In genomic region chr7:105020926-105021325, GRCh38 we compare ENCODE assay signal across 8 cellular contexts. TPM values are rescaled to one million over a fixed set of nuclear protein-coding genes. Genes with fewer than 3 reads are reported as not detected.
A peak's percentile ranks its signal among the peaks of the same experiment; 100 is the strongest.
DNase-seq lines count a peak whose midpoint lies in the region; ATAC-seq, FAIRE-seq and TF ChIP-seq lines count a peak whose summit lies in the region.

No MANE protein-coding gene starts in this region.

- intact Hi-C loops in CD14-positive monocyte (cut with micrococcal nuclease) = no loop called here
- intact Hi-C loops in naive thymus-derived CD4-positive, alpha-beta T cell (cut with micrococcal nuclease) = loop anchor here in 1 of 2 donors (1.0 kb wide), 1 partner anchor 9 kb away; no protein-coding TSS in a partner anchor

- H3K27ac ChIP-seq in naive thymus-derived CD4-positive, alpha-beta T cell (ENCODE audit: low read depth, low read length) = no peak overlapping the region
- H3K27ac ChIP-seq in suprapubic skin = no peak overlapping the region

- peak; percentile 50 for FAIRE-seq in GM12892 (lab: Jason Lieb, UNC)

- TF ChIP-seq CTCF in CD14-positive monocyte (IDR thresholded peaks at IDR 0.05) (no peak), WTC11 (IDR thresholded peaks at IDR 0.05) (no peak), suprapubic skin (IDR thresholded peaks at IDR 0.05) (no peak)

- H3K4me1 ChIP-seq in naive thymus-derived CD4-positive, alpha-beta T cell (ENCODE audit: control insufficient read depth in 2 of 2, insufficient read depth in 2 of 2, low read length in 2 of 2) = peaks cover 52 to 54% of the 10 kb centered on the region in 2 donors
- peaks cover 92% of the 10 kb centered on the region for H3K4me1 ChIP-seq in suprapubic skin

- DNase-seq in CD14-positive monocyte (ENCODE audit: low spot score) = no peak
- DNase-seq in GM12892 (ENCODE audit: insufficient read length) = no peak
- DNase-seq in WTC11 (ENCODE audit: low spot score) = no peak
- DNase-seq in naive thymus-derived CD4-positive, alpha-beta T cell = no peak
- no peak for DNase-seq in superior temporal gyrus (ENCODE audit: extremely low spot score)
- DNase-seq in NCI-H2081 treated with DMSO at 0.1 percent for 48 hours (lab: John Stamatoyannopoulos, UW) = no peak
- no peak for DNase-seq in suprapubic skin (ENCODE audit: low spot score in 2 of 2)

- H3K27ac Mint-ChIP-seq in CD14-positive monocyte (peak overlapping the region; percentile 72 to 88 (median 81)), WTC11 (peak overlapping the region; percentile 76)
- H3K27ac Mint-ChIP-seq in naive thymus-derived CD4-positive, alpha-beta T cell = peak overlapping the region in 7 of 9 donors; percentile 2 to 72 (median 21)

- H3K4me3 Mint-ChIP-seq in CD14-positive monocyte (peak overlapping the region in 1 of 2 donors; percentile 26), WTC11 (no peak overlapping the region)
- H3K4me3 Mint-ChIP-seq in naive thymus-derived CD4-positive, alpha-beta T cell = peak overlapping the region; percentile 8 to 96 (median 66)

- 32% methylated on average over 3 of the region's 3 CpGs for WGBS in suprapubic skin

- CTCF ChIA-PET in WTC11 (lab: Charles Lee) = no interaction called here
- CTCF ChIA-PET in naive thymus-derived CD4-positive, alpha-beta T cell (lab: Charles Lee) = interaction anchor here (0.7 kb wide), 1 partner anchor 39 kb away, joined by 3 read pairs; no protein-coding TSS in a partner anchor

- no peak for TF ChIP-seq POLR2A in GM12892 (IDR thresholded peaks at IDR 0.05; ENCODE audit: low read depth, low read length)
- no peak for TF ChIP-seq POLR2A in GM18505 (IDR thresholded peaks at IDR 0.05; ENCODE audit: borderline replicate concordance, extremely low read depth, insufficient read depth, insufficient read length)
- TF ChIP-seq POLR2A in suprapubic skin (IDR thresholded peaks at IDR 0.05) = no peak

- no peaks in the 10 kb centered on the region for H3K9me3 ChIP-seq in naive thymus-derived CD4-positive, alpha-beta T cell (ENCODE audit: control insufficient read depth in 2 of 3, low read length in 3 of 3)
- no peaks in the 10 kb centered on the region for H3K9me3 ChIP-seq in suprapubic skin

- H3K4me1 Mint-ChIP-seq in CD14-positive monocyte (peaks cover 76% of the 10 kb centered on the region), WTC11 (peaks cover 78% of the 10 kb centered on the region)
- H3K4me1 Mint-ChIP-seq in naive thymus-derived CD4-positive, alpha-beta T cell = peaks cover 57 to 96% (median 85%) of the 10 kb centered on the region in 7 donors

- no peaks in the 10 kb centered on the region for H3K27me3 ChIP-seq in naive thymus-derived CD4-positive, alpha-beta T cell (ENCODE audit: control insufficient read depth in 2 of 2, insufficient read depth in 2 of 2, low read length in 2 of 2)
- no peaks in the 10 kb centered on the region for H3K27me3 ChIP-seq in suprapubic skin

- no peaks in the 10 kb centered on the region for H3K36me3 ChIP-seq in naive thymus-derived CD4-positive, alpha-beta T cell (ENCODE audit: control insufficient read depth in 2 of 3, insufficient read depth in 3 of 3, low read length in 3 of 3)
- H3K36me3 ChIP-seq in suprapubic skin = no peaks in the 10 kb centered on the region

- ATAC-seq in WTC11 (no peak), GM18505 (IDR thresholded peaks at IDR 0.05; ENCODE audit: unreplicated experiment) (no peak)
- peak; percentile 8 for ATAC-seq in naive thymus-derived CD4-positive, alpha-beta T cell

- H3K27me3 Mint-ChIP-seq in CD14-positive monocyte (ENCODE audit: low read depth in 3 of 3) (peaks cover 0 to 2% (median 0%) of the 10 kb centered on the region in 3 donors), WTC11 (ENCODE audit: low read depth) (no peaks in the 10 kb centered on the region)
- no peaks in the 10 kb centered on the region for H3K27me3 Mint-ChIP-seq in naive thymus-derived CD4-positive, alpha-beta T cell

- POLR2A ChIA-PET in WTC11 (lab: Charles Lee) = no interaction called here
- POLR2A ChIA-PET in naive thymus-derived CD4-positive, alpha-beta T cell (lab: Charles Lee) = interaction anchor here (1.0 kb wide), 1 partner anchor 33 kb away, joined by 3 read pairs; no protein-coding TSS in a partner anchor

- no peak overlapping the region for H3K4me3 ChIP-seq in naive thymus-derived CD4-positive, alpha-beta T cell (ENCODE audit: low read length)
- no peak overlapping the region for H3K4me3 ChIP-seq in suprapubic skin

- peaks cover 0 to 2% of the 10 kb centered on the region in 2 donors for H3K36me3 Mint-ChIP-seq in CD14-positive monocyte
- H3K36me3 Mint-ChIP-seq in WTC11 = no peaks in the 10 kb centered on the region
- H3K36me3 Mint-ChIP-seq in naive thymus-derived CD4-positive, alpha-beta T cell = peaks cover 0 to 9% (median 0%) of the 10 kb centered on the region in 5 donors

- no peak for TF ChIP-seq EP300 in suprapubic skin (IDR thresholded peaks at IDR 0.05)

- H3K9me3 Mint-ChIP-seq in CD14-positive monocyte (no peaks in the 10 kb centered on the region), WTC11 (no peaks in the 10 kb centered on the region)
- H3K9me3 Mint-ChIP-seq in naive thymus-derived CD4-positive, alpha-beta T cell = no peaks in the 10 kb centered on the region

TF ChIP-seq in WTC11, 78 proteins besides CTCF, POLR2A, EP300 and RAD21:
- TF ChIP-seq MXD4 (CRISPR knock-in tag; IDR thresholded peaks at IDR 0.05; ENCODE audit: borderline replicate concordance) (no peak), ZNF396 (CRISPR knock-in tag; IDR thresholded peaks at IDR 0.05; ENCODE audit: borderline replicate concordance) (no peak), IRF1 (CRISPR knock-in tag; IDR thresholded peaks at IDR 0.05) (no peak)

RNA-seq across cellular contexts. Expression of gene KMT2E, which starts 6.9 kb away (rescaled TPM):
- polyA plus RNA-seq in CD14-positive monocyte = 10 to 100 TPM; 33.1 to 58.0 TPM
- 41.5 TPM for polyA plus RNA-seq in GM12892 (2012; ENCODE audit: missing spikeins)
- 51.4 to 52.3 TPM (median 51.8 TPM) in 3 replicates for total RNA-seq in WTC11 (2021)
- total RNA-seq in naive thymus-derived CD4-positive, alpha-beta T cell = 100 to 1,000 TPM; 129 to 221 (median 186) TPM
- 100 to 1,000 TPM; 195 to 221 TPM for polyA plus RNA-seq in naive thymus-derived CD4-positive, alpha-beta T cell
- total RNA-seq in suprapubic skin = 100 to 1,000 TPM in 2 of 4 donors, 10 to 100 TPM in 2; 93.9 to 208 (median 118) TPM

Comparison
In these comparisons a context has a peak if more than half of its experiments do, and no peak if none do; other contexts are left out.
1. H3K27ac Mint-ChIP-seq: peak in every context shown above with its lines; median percentile 81 in CD14-positive monocyte; 76 in WTC11; 21 in naive thymus-derived CD4-positive, alpha-beta T cell.